Comparison of ENCODE assay signal across 14 cellular contexts in genomic region chr2:68236080-68236734, GRCh38. TPM values are rescaled to one million over a fixed set of nuclear protein-coding genes. Genes with fewer than 3 reads are reported as not detected.
DNase-seq lines count a peak whose midpoint lies in the region; ATAC-seq and TF ChIP-seq lines count a peak whose summit lies in the region.
"Had no signal": no experiment of that assay in that cellular context is flagged by ENCODE, and none has a peak within 500 bp of the region (broad histone marks: within the 10 kb centered on the region; RNA-seq: fewer than 3 reads in every experiment).

No MANE protein-coding gene starts in this region.

- H3K4me1 Mint-ChIP-seq in activated T-cell treated with anti-CD3 and anti-CD28 coated beads, Interleukin-2, amount 50 U/mL, for 72 hours (ENCODE audit: low read depth) = peaks cover 74% of the 10 kb centered on the region
- H3K4me1 Mint-ChIP-seq in effector memory CD8-positive, alpha-beta T cell (ENCODE audit: low read depth in 2 of 2) = peaks cover 48 to 75% of the 10 kb centered on the region in 2 donors
- peaks cover 83% of the 10 kb centered on the region for H3K4me1 Mint-ChIP-seq in stimulated activated memory B cell treated with anti-CD40 and anti-IgM and Interleukin-4, amounts not matched to agents 10 μg/mL and 1 μg/mL and 100 μg/mL, for 72 hours

- CTCF ChIA-PET in Panc1 (lab: Charles Lee) = no interaction called here

- H3K9me3 Mint-ChIP-seq in activated T-cell treated with anti-CD3 and anti-CD28 coated beads, Interleukin-2, amount 50 U/mL, for 72 hours = no peaks in the 10 kb centered on the region
- no peaks in the 10 kb centered on the region for H3K9me3 Mint-ChIP-seq in effector memory CD8-positive, alpha-beta T cell
- no peaks in the 10 kb centered on the region for H3K9me3 Mint-ChIP-seq in stimulated activated memory B cell treated with anti-CD40 and anti-IgM and Interleukin-4, amounts not matched to agents 10 μg/mL and 1 μg/mL and 100 μg/mL, for 72 hours

- DNase-seq in activated T-cell treated with anti-CD3 and anti-CD28 coated beads, Interleukin-2, amount 50 U/mL, for 72 hours = no peak
- DNase-seq in activated T-cell treated with anti-CD3 and anti-CD28 coated beads for 4 hours (no peak), Panc1 (ENCODE audit: low read depth, low spot score) (no peak), NCI-H1417 (lab: John Stamatoyannopoulos, UW) (no peak)
- DNase-seq in effector memory CD8-positive, alpha-beta T cell = no peak
- DNase-seq: lower lobe of right lung, MM.1S, NCI-H446 treated with DMSO at 0.1 percent for 48 hours had no signal

- TF ChIP-seq CTCF in Panc1 (IDR thresholded peaks at IDR 0.05) = no peak

- H3K27me3 Mint-ChIP-seq in activated T-cell treated with anti-CD3 and anti-CD28 coated beads, Interleukin-2, amount 50 U/mL, for 72 hours (ENCODE audit: low read depth) = no peaks in the 10 kb centered on the region
- no peaks in the 10 kb centered on the region for H3K27me3 Mint-ChIP-seq in effector memory CD8-positive, alpha-beta T cell
- H3K27me3 Mint-ChIP-seq in stimulated activated memory B cell treated with anti-CD40 and anti-IgM and Interleukin-4, amounts not matched to agents 10 μg/mL and 1 μg/mL and 100 μg/mL, for 72 hours = no peaks in the 10 kb centered on the region

- no peaks in the 10 kb centered on the region for H3K36me3 ChIP-seq in Panc1 (ENCODE audit: control insufficient read depth, insufficient read depth, low read length)

- H3K4me3 Mint-ChIP-seq in activated T-cell treated with anti-CD3 and anti-CD28 coated beads, Interleukin-2, amount 50 U/mL, for 72 hours = peak overlapping the region; percentile 4 to 45
- peak overlapping the region; percentile 30 to 45 for H3K4me3 Mint-ChIP-seq in effector memory CD8-positive, alpha-beta T cell
- peak overlapping the region; percentile 8 for H3K4me3 Mint-ChIP-seq in stimulated activated memory B cell treated with anti-CD40 and anti-IgM and Interleukin-4, amounts not matched to agents 10 μg/mL and 1 μg/mL and 100 μg/mL, for 72 hours

- intact Hi-C loops in Panc1 (cut with micrococcal nuclease; ENCODE audit: unreplicated experiment) = loop anchor here (5.0 kb wide), 1 partner anchor 44 kb away; no protein-coding TSS in a partner anchor

- no peaks in the 10 kb centered on the region for H3K9me3 ChIP-seq in Panc1 (ENCODE audit: control insufficient read depth, insufficient read depth, low read depth, low read length)
- H3K9me3 ChIP-seq: lower lobe of right lung had no signal

- H3K4me1 ChIP-seq in Panc1 (ENCODE audit: control insufficient read depth, insufficient read depth, low read length) = peaks cover 32% of the 10 kb centered on the region

- H3K27ac ChIP-seq in Panc1 (ENCODE audit: low read length) = no peak overlapping the region
- H3K27ac ChIP-seq: epithelial cell of prostate, hepatocyte, lower lobe of right lung, parathyroid adenoma had no signal

- peaks cover 0 to 9% of the 10 kb centered on the region in 2 donors for H3K36me3 Mint-ChIP-seq in activated T-cell treated with anti-CD3 and anti-CD28 coated beads, Interleukin-2, amount 50 U/mL, for 72 hours (ENCODE audit: insufficient read depth in 2 of 2)
- H3K36me3 Mint-ChIP-seq in effector memory CD8-positive, alpha-beta T cell (ENCODE audit: insufficient read depth) = peaks cover 9% of the 10 kb centered on the region
- H3K36me3 Mint-ChIP-seq in stimulated activated memory B cell treated with anti-CD40 and anti-IgM and Interleukin-4, amounts not matched to agents 10 μg/mL and 1 μg/mL and 100 μg/mL, for 72 hours = peaks cover 16% of the 10 kb centered on the region

- in situ Hi-C loops in Panc1 (cut with HindIII; ENCODE audit: low pct_unique_long_range_greater_than_20kb, low sequenced_read_pairs) = no loop called here

- peak overlapping the region; percentile 86 for H3K27ac Mint-ChIP-seq in activated T-cell treated with anti-CD3 and anti-CD28 coated beads, Interleukin-2, amount 50 U/mL, for 72 hours
- peak overlapping the region; percentile 4 to 68 for H3K27ac Mint-ChIP-seq in effector memory CD8-positive, alpha-beta T cell
- no peak overlapping the region for H3K27ac Mint-ChIP-seq in stimulated activated memory B cell treated with anti-CD40 and anti-IgM and Interleukin-4, amounts not matched to agents 10 μg/mL and 1 μg/mL and 100 μg/mL, for 72 hours

- BruUV-seq in Panc1 (replicated peaks; lab: Mats Ljungman, UMichigan) = TSS peak; percentile 10

- H3K4me3 ChIP-seq in Panc1 (ENCODE audit: low read depth in 2 of 2, low read length in 2 of 2) = no peak overlapping the region
- H3K4me3 ChIP-seq: hepatocyte, lower lobe of right lung had no signal

- H3K27me3 ChIP-seq in Panc1 (ENCODE audit: control insufficient read depth, insufficient read depth, low read length) = no peaks in the 10 kb centered on the region
- H3K27me3 ChIP-seq: hepatocyte had no signal

- ATAC-seq in activated T-cell treated with anti-CD3 and anti-CD28 coated beads, Interleukin-2, amount 50 U/mL, for 72 hours (replicated peaks in 1 of 2) = peak in 1 of 2 donors; percentile 47
- ATAC-seq in Panc1 (no peak), esophagus mucosa (no peak), HG03095 (IDR thresholded peaks at IDR 0.05; ENCODE audit: unreplicated experiment) (no peak)
- ATAC-seq in effector memory CD8-positive, alpha-beta T cell (replicated peaks) = peak; percentile 49
- peak; percentile 59 for ATAC-seq in stimulated activated memory B cell treated with anti-CD40 and anti-IgM and Interleukin-4, amounts not matched to agents 10 μg/mL and 1 μg/mL and 100 μg/mL, for 72 hours
- ATAC-seq: lower lobe of right lung had no signal

- POLR2A ChIA-PET in Panc1 (lab: Charles Lee) = no interaction called here

RNA-seq across cellular contexts. Expression of gene PPP3R1, which starts 16.1 kb away (rescaled TPM):
- 10 to 100 TPM; 81.1 to 83.8 TPM for total RNA-seq in activated T-cell treated with anti-CD3 and anti-CD28 coated beads, Interleukin-2, amount 50 U/mL, for 72 hours
- 77.9 TPM for total RNA-seq in Panc1 (2021; ENCODE audit: unreplicated experiment)
- 28.6 TPM for polyA plus RNA-seq in Panc1 (2012; ENCODE audit: insufficient read length)
- 40.8 TPM for total RNA-seq in esophagus mucosa

Comparison
In these comparisons a context has a peak if more than half of its experiments do, and no peak if none do; other contexts are left out.
1. ATAC-seq: peak in effector memory CD8-positive, alpha-beta T cell (single experiment) and stimulated activated memory B cell treated with anti-CD40 and anti-IgM and Interleukin-4, amounts not matched to agents 10 μg/mL and 1 μg/mL and 100 μg/mL, for 72 hours (single experiment); none in Panc1 (single experiment), esophagus mucosa (single experiment) and HG03095 (single experiment).
2. Peak in every context shown above with its lines, with median percentiles within 50 percentile points of each other: H3K4me3 Mint-ChIP-seq.